In genomic region chr4:83125738-83126141, GRCh38 we compare ENCODE assay signal across 13 cellular contexts. TPM values are rescaled to one million over a fixed set of nuclear protein-coding genes. Genes with fewer than 3 reads are reported as not detected.
DNase-seq lines count a peak whose midpoint lies in the region; ATAC-seq and TF ChIP-seq lines count a peak whose summit lies in the region.
"Had no signal": no experiment of that assay in that cellular context is flagged by ENCODE, and none has a peak within 500 bp of the region (broad histone marks: within the 10 kb centered on the region; RNA-seq: fewer than 3 reads in every experiment).

No MANE protein-coding gene starts in this region.

- H3K4me1 Mint-ChIP-seq in CD14-positive monocyte, result peaks cover 64% of the 10 kb centered on the region
- H3K4me1 Mint-ChIP-seq: endodermal cell had no signal

- H3K4me3 Mint-ChIP-seq in CD14-positive monocyte, result peak overlapping the region in 1 of 2 donors; percentile 51
- H3K4me3 Mint-ChIP-seq: endodermal cell had no signal

- ATAC-seq in left lung (peak; percentile 29), GM21423 (IDR thresholded peaks at IDR 0.05; ENCODE audit: unreplicated experiment) (no peak), GM19328 (IDR thresholded peaks at IDR 0.05; ENCODE audit: unreplicated experiment) (no peak)

- DNase-seq in CD14-positive monocyte (ENCODE audit: low spot score) (no peak), NOMO-1 treated with DMSO at 0.1 percent for 48 hours (lab: John Stamatoyannopoulos, UW; ENCODE audit: unreplicated experiment) (peak; percentile 64), left lung (no peak), HK-2 (ENCODE audit: unreplicated experiment) (no peak), NCI-H524 treated with DMSO at 0.1 percent for 48 hours (lab: John Stamatoyannopoulos, UW) (no peak)
- peak; percentile 57 for DNase-seq in activated T-cell treated with anti-CD3 and anti-CD28 coated beads, Interleukin-2, amount 50 U/mL, for 1 hour
- DNase-seq: adrenal gland, endodermal cell, mesendoderm, NCI-H510A treated with DMSO at 0.1 percent for 48 hours had no signal

- no peaks in the 10 kb centered on the region for H3K36me3 ChIP-seq in left lung
- H3K36me3 ChIP-seq: adrenal gland had no signal

- H3K36me3 Mint-ChIP-seq in CD14-positive monocyte, result no peaks in the 10 kb centered on the region

- TF ChIP-seq CTCF in CD14-positive monocyte (IDR thresholded peaks at IDR 0.05) (no peak), left lung (IDR thresholded peaks at IDR 0.05) (no peak)

- peaks cover 0 to 4% (median 0%) of the 10 kb centered on the region in 7 donors for H3K9me3 Mint-ChIP-seq in CD14-positive monocyte

- no peak overlapping the region for H3K4me3 ChIP-seq in left lung
- H3K4me3 ChIP-seq: adrenal gland had no signal

- H3K27me3 ChIP-seq in left lung, result no peaks in the 10 kb centered on the region
- H3K27me3 ChIP-seq: adrenal gland had no signal

- peaks cover 0 to 9% (median 0%) of the 10 kb centered on the region in 3 donors for H3K27me3 Mint-ChIP-seq in CD14-positive monocyte (ENCODE audit: low read depth in 3 of 3)

- H3K27ac ChIP-seq in left lung, result peak overlapping the region in 1 of 2 donors; percentile 57
- H3K27ac ChIP-seq: adrenal gland, KMS-11 had no signal

- H3K27ac Mint-ChIP-seq in CD14-positive monocyte, result peak overlapping the region; percentile 86 to 92 (median 88)
- H3K27ac Mint-ChIP-seq: endodermal cell had no signal

- H3K4me1 ChIP-seq in left lung, result peaks cover 0 to 41% of the 10 kb centered on the region in 2 donors
- H3K4me1 ChIP-seq: adrenal gland had no signal

- H3K9me3 ChIP-seq in left lung, result no peaks in the 10 kb centered on the region
- H3K9me3 ChIP-seq: adrenal gland had no signal

- intact Hi-C loops in CD14-positive monocyte (cut with micrococcal nuclease), result loop anchor here in 1 of 2 donors (2.0 kb wide), 1 partner anchor 13 kb away; no protein-coding TSS in a partner anchor
- intact Hi-C loops in left lung (cut with DNase I), result no loop called here

RNA-seq across cellular contexts. Expression of gene PLAC8, which starts 11.2 kb away (rescaled TPM):
- 100 to 1,000 TPM; 170 to 626 TPM for polyA plus RNA-seq in CD14-positive monocyte
- total RNA-seq in left lung, result 10 to 100 TPM; 20.1 to 48.7 TPM

Comparison
In these comparisons a context has a peak if more than half of its experiments do, and no peak if none do; other contexts are left out.
1. DNase-seq: peak in NOMO-1 treated with DMSO at 0.1 percent for 48 hours (single experiment) and activated T-cell treated with anti-CD3 and anti-CD28 coated beads, Interleukin-2, amount 50 U/mL, for 1 hour (single experiment); none in CD14-positive monocyte (single experiment), left lung (0 of 2), HK-2 (single experiment) and NCI-H524 treated with DMSO at 0.1 percent for 48 hours (single experiment).